ENCODE assay signal across 17 cellular contexts in genomic region chr15:93168913-93169312, GRCh38.
A peak's percentile ranks its signal among the peaks of the same experiment; 100 is the strongest.
DNase-seq lines count a peak whose midpoint lies in the region; ATAC-seq and TF ChIP-seq lines count a peak whose summit lies in the region.
"Had no signal": no experiment of that assay in that cellular context is flagged by ENCODE, and none has a peak within 500 bp of the region (broad histone marks: within the 10 kb centered on the region; RNA-seq: fewer than 3 reads in every experiment).

No MANE protein-coding gene starts in this region.

- no peak overlapping the region for H3K4me3 Mint-ChIP-seq in naive thymus-derived CD8-positive, alpha-beta T cell
- H3K4me3 Mint-ChIP-seq: B cell; CD4-positive, alpha-beta T cell had no signal

- H3K4me1 ChIP-seq in heart left ventricle (peaks cover 0 to 4% (median 0%) of the 10 kb centered on the region in 12 donors), right atrium auricular region (no peaks in the 10 kb centered on the region), GM23248 (ENCODE audit: insufficient read depth) (no peaks in the 10 kb centered on the region)
- H3K4me1 ChIP-seq: HAP-1 had no signal

- no peaks in the 10 kb centered on the region for H3K79me2 ChIP-seq in GM23248 (ENCODE audit: insufficient read depth)

- peaks cover 0 to 21% (median 0%) of the 10 kb centered on the region in 9 donors for H3K27me3 ChIP-seq in heart left ventricle
- H3K27me3 ChIP-seq in right atrium auricular region = no peaks in the 10 kb centered on the region
- no peaks in the 10 kb centered on the region for H3K27me3 ChIP-seq in GM23248 (replicated peaks; ENCODE audit: insufficient read depth)

- peaks cover 27 to 35% (median 29%) of the 10 kb centered on the region in 5 donors for H3K27me3 Mint-ChIP-seq in naive thymus-derived CD8-positive, alpha-beta T cell

- DNase-seq in heart left ventricle (no peak), right atrium auricular region (ENCODE audit: low spot score) (no peak), astrocyte of the spinal cord (ENCODE audit: low read depth, low spot score) (peak; percentile 41), left cardiac atrium (no peak), smooth muscle cell of the brain vasculature (ENCODE audit: low read depth, low spot score) (peak; percentile 20), SW480 (ENCODE audit: low spot score) (no peak), GM23248 (no peak)
- DNase-seq in naive thymus-derived CD8-positive, alpha-beta T cell = no peak
- DNase-seq: C1 segment of cervical spinal cord; Calu3; CD4-positive, alpha-beta T cell; DMS 273 treated with DMSO at 0.1 percent for 48 hours; GOT3 had no signal

- TF ChIP-seq CTCF in heart left ventricle (IDR thresholded peaks at IDR 0.05) (no peak), right atrium auricular region (IDR thresholded peaks at IDR 0.05) (no peak), astrocyte of the spinal cord (IDR thresholded peaks at IDR 0.05; ENCODE audit: low read depth, low read length) (no peak)

- ATAC-seq in heart left ventricle (peak; percentile 20 to 47 (median 45)), left cardiac atrium (peak; percentile 57 to 67)
- ATAC-seq in naive thymus-derived CD8-positive, alpha-beta T cell = no peak
- ATAC-seq: GM12878 had no signal

- H3K4me2 ChIP-seq in GM23248 (ENCODE audit: unreplicated experiment) = no peak overlapping the region

- peaks cover 0 to 16% (median 3%) of the 10 kb centered on the region in 9 donors for H3K9me3 Mint-ChIP-seq in naive thymus-derived CD8-positive, alpha-beta T cell

- H3K9me3 ChIP-seq in heart left ventricle = peaks cover 0 to 4% (median 0%) of the 10 kb centered on the region in 12 donors
- H3K9me3 ChIP-seq in right atrium auricular region = no peaks in the 10 kb centered on the region
- no peaks in the 10 kb centered on the region for H3K9me3 ChIP-seq in GM23248 (ENCODE audit: low read depth)
- H3K9me3 ChIP-seq: HAP-1 had no signal

- intact Hi-C loops in heart left ventricle (cut with DNase I) (no loop called here), left cardiac atrium (cut with DNase I) (no loop called here)

- H3F3A ChIP-seq in GM23248 (ENCODE audit: insufficient read depth) = no peaks in the 10 kb centered on the region

- TF ChIP-seq POLR2A in heart left ventricle (IDR thresholded peaks at IDR 0.05) = no peak

- H3K4me1 Mint-ChIP-seq in naive thymus-derived CD8-positive, alpha-beta T cell = peaks cover 0 to 9% (median 3%) of the 10 kb centered on the region in 4 donors
- H3K4me1 Mint-ChIP-seq: B cell had no signal

- POLR2A ChIA-PET in naive thymus-derived CD8-positive, alpha-beta T cell (lab: Charles Lee) = no interaction called here

- H3K9ac ChIP-seq in GM23248 = no peak overlapping the region

- H3K27ac ChIP-seq in heart left ventricle (no peak overlapping the region), right atrium auricular region (no peak overlapping the region), GM23248 (no peak overlapping the region)
- H3K27ac ChIP-seq: HL-60 had no signal

- H4K20me1 ChIP-seq in GM23248 (ENCODE audit: insufficient read depth) = no peaks in the 10 kb centered on the region

- no peak overlapping the region for H2AFZ ChIP-seq in GM23248

- no peak overlapping the region for H3K27ac Mint-ChIP-seq in naive thymus-derived CD8-positive, alpha-beta T cell
- H3K27ac Mint-ChIP-seq: B cell; CD4-positive, alpha-beta T cell had no signal

- 63 to 76% (median 71%) methylated on average over 2 of the region's 2 CpGs for WGBS in heart left ventricle, 4 donors
- WGBS in GM23248 (ENCODE audit: low coverage in 1 of 2, low lambda C conversion rate in 2 of 2, missing lambda C conversion rate in 2 of 2), 2 experiments = 31 to 32% methylated on average over 2 of the region's 2 CpGs

- in situ Hi-C loops in astrocyte of the spinal cord (cut with HindIII; ENCODE audit: low sequenced_read_pairs) (no loop called here), GM23248 (cut with MboI) (no loop called here)

- no peak overlapping the region for H3K4me3 ChIP-seq in heart left ventricle
- H3K4me3 ChIP-seq in right atrium auricular region = no peak overlapping the region
- no peak overlapping the region for H3K4me3 ChIP-seq in astrocyte of the spinal cord (ENCODE audit: low read depth, low read length)
- H3K4me3 ChIP-seq in GM23248 = no peak overlapping the region
- H3K4me3 ChIP-seq: GM12878, HAP-1 had no signal

- peaks cover 0 to 15% (median 0%) of the 10 kb centered on the region in 3 donors for H3K36me3 Mint-ChIP-seq in naive thymus-derived CD8-positive, alpha-beta T cell

- no peaks in the 10 kb centered on the region for H3K36me3 ChIP-seq in heart left ventricle
- no peaks in the 10 kb centered on the region for H3K36me3 ChIP-seq in right atrium auricular region
- H3K36me3 ChIP-seq in GM23248 (ENCODE audit: low read depth) = no peaks in the 10 kb centered on the region
- H3K36me3 ChIP-seq: HAP-1 had no signal

- H3K9me2 ChIP-seq in GM23248 (ENCODE audit: insufficient read depth) = no peaks in the 10 kb centered on the region

Comparison
In these comparisons a context has a peak if more than half of its experiments do, and no peak if none do; other contexts are left out.
1. ATAC-seq: peak in heart left ventricle (4 of 4) and left cardiac atrium (2 of 2); none in naive thymus-derived CD8-positive, alpha-beta T cell (0 of 2).
2. DNase-seq: peak in astrocyte of the spinal cord (single experiment) and smooth muscle cell of the brain vasculature (single experiment); none in heart left ventricle (0 of 5), right atrium auricular region (single experiment), left cardiac atrium (single experiment), SW480 (single experiment), naive thymus-derived CD8-positive, alpha-beta T cell (0 of 10) and GM23248 (single experiment).